In genomic region chr20:48722737-48723191, GRCh38 we compare ENCODE assay signal across 8 cellular contexts.
DNase-seq lines count a peak whose midpoint lies in the region; ATAC-seq and TF ChIP-seq lines count a peak whose summit lies in the region.

No MANE protein-coding gene starts in this region.

- H3K9me3 Mint-ChIP-seq in effector memory CD8-positive, alpha-beta T cell = no peaks in the 10 kb centered on the region
- no peaks in the 10 kb centered on the region for H3K9me3 Mint-ChIP-seq in osteocyte (ENCODE audit: unreplicated experiment)

- peaks cover 41% of the 10 kb centered on the region for H3K36me3 Mint-ChIP-seq in effector memory CD8-positive, alpha-beta T cell (ENCODE audit: insufficient read depth)
- peaks cover 3% of the 10 kb centered on the region for H3K36me3 Mint-ChIP-seq in osteocyte (ENCODE audit: unreplicated experiment)

- H3K4me3 Mint-ChIP-seq in effector memory CD8-positive, alpha-beta T cell = peak overlapping the region; percentile 57 to 74
- peak overlapping the region; percentile 19 for H3K4me3 Mint-ChIP-seq in osteocyte (ENCODE audit: unreplicated experiment)

- H3K27ac Mint-ChIP-seq in effector memory CD8-positive, alpha-beta T cell = peak overlapping the region; percentile 63 to 93
- H3K27ac Mint-ChIP-seq in osteocyte (ENCODE audit: unreplicated experiment) = peak overlapping the region; percentile 99

- TF ChIP-seq CTCF in GM12872 (IDR thresholded peaks at IDR 0.05; ENCODE audit: insufficient read depth, low read depth, low read length) (peak; percentile 20; the same call in 1 of the 3 replicates), osteocyte (IDR thresholded peaks at IDR 0.05) (no peak)

- DNase-seq in NCI-H526 treated with DMSO at 0.1 percent for 48 hours (lab: John Stamatoyannopoulos, UW) (peak; percentile 82), osteocyte (ENCODE audit: extremely low spot score, unreplicated experiment) (peak; percentile 92), RKO (ENCODE audit: low spot score) (no peak), NCI-H2107 (lab: John Stamatoyannopoulos, UW) (no peak)
- peak in 2 of 3 experiments; percentile 25 to 27 for DNase-seq in effector memory CD8-positive, alpha-beta T cell
- no peak for DNase-seq in effector CD8-positive, alpha-beta T cell (lab: John Stamatoyannopoulos, UW)

- H3K4me1 Mint-ChIP-seq in effector memory CD8-positive, alpha-beta T cell (ENCODE audit: low read depth in 2 of 2) = peaks cover 82 to 90% of the 10 kb centered on the region in 2 donors
- peaks cover 49% of the 10 kb centered on the region for H3K4me1 Mint-ChIP-seq in osteocyte (ENCODE audit: unreplicated experiment)

- peak; percentile 39 for ATAC-seq in effector memory CD8-positive, alpha-beta T cell (replicated peaks)
- no peak for ATAC-seq in GM18909 (IDR thresholded peaks at IDR 0.05; ENCODE audit: poor library complexity, unreplicated experiment)

- H3K27me3 Mint-ChIP-seq in effector memory CD8-positive, alpha-beta T cell = no peaks in the 10 kb centered on the region
- H3K27me3 Mint-ChIP-seq in osteocyte (ENCODE audit: unreplicated experiment) = no peaks in the 10 kb centered on the region

Comparison
In these comparisons a context has a peak if more than half of its experiments do, and no peak if none do; other contexts are left out.
1. DNase-seq: peak in NCI-H526 treated with DMSO at 0.1 percent for 48 hours (single experiment), effector memory CD8-positive, alpha-beta T cell (2 of 3) and osteocyte (single experiment); none in effector CD8-positive, alpha-beta T cell (single experiment), RKO (single experiment) and NCI-H2107 (single experiment).